26 cellular contexts compared by ENCODE assay signal in the genomic region with DNA sequence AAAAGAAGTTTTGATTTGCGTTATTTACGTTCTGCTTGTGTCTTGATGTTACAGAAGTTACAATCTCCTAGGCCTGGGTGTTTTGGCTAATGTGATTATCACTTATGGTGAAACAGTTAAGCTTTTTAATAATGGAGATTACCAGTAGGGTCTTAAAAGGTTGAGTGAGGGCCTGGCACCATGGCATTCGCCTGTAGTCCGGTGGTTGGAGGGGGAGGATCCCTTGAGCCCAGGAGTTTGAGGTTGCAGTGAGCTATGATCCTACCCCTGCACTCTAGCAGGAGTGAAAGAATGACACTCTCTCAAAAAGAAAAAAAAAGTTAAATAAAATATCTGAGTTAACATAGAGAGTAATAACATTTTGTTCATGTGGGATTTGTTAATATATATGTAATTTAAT.
"Had no signal": no experiment of that assay in that cellular context is flagged by ENCODE, and none has a peak within 500 bp of the region (broad histone marks: within the 10 kb centered on the region; RNA-seq: fewer than 3 reads in every experiment).

No MANE protein-coding gene starts in this region.

- DNase-seq: activated CD4-positive, alpha-beta T cell treated with anti-CD3 and anti-CD28 coated beads for 1 hour; activated CD4-positive, alpha-beta T cell treated with anti-CD3 and anti-CD28 coated beads, Interleukin-2, amount 10 ng/mL, durations not matched to agents 24 days and 14 days; activated CD4-positive, alpha-beta T cell treated with anti-CD3 and anti-CD28 coated beads, Interleukin-2, amount 50 U/mL, for 48 hours; activated gamma-delta T cell treated with Interleukin-2 at 50 U/mL for 16 hours; activated naive CD4-positive, alpha-beta T cell treated with anti-CD3 and anti-CD28 coated beads, Interleukin-2, amount 10 ng/mL, durations not matched to agents 7 days and 5 days; activated T-cell treated with anti-CD3 and anti-CD28 coated beads, Interleukin-2, amount 50 U/mL, for 72 hours; caudate nucleus; MG63; MV-4-11; NCI-H1092 treated with DMSO at 0.1 percent for 48 hours; NCI-H1417 treated with DMSO at 0.1 percent for 48 hours; NCI-H1694; NCI-H2029; NCI-H2107; NCI-H2171 treated with DMSO at 0.1 percent for 48 hours; NCI-H226; NCI-H526; NCI-H774; NK-92 treated with Interleukin-12 subunit alpha and Interleukin-12 subunit beta, amount 100 ng/mL, for 24 hours; Peyer's patch; SIG-M5; T-helper 1 cell had no signal

- H3K9me3 Mint-ChIP-seq: activated CD4-positive, alpha-beta T cell treated with anti-CD3 and anti-CD28 coated beads, Interleukin-2, amount 10 ng/mL, durations not matched to agents 24 days and 14 days; activated naive CD4-positive, alpha-beta T cell treated with anti-CD3 and anti-CD28 coated beads, Interleukin-2, amount 10 ng/mL, durations not matched to agents 7 days and 5 days; activated T-cell treated with anti-CD3 and anti-CD28 coated beads, Interleukin-2, amount 50 U/mL, for 72 hours; activated T-helper 2 cell treated with anti-CD3 and anti-CD28 coated beads, Interferon-gamma antibody, Interleukin-2, Interleukin-4, amounts not matched to agents 10 μg/mL and 5 μg/mL and 100 μg/mL, durations not matched to agents 14 hours and 24 hours and 36 hours; T-helper 2 cell treated with Interferon-gamma antibody and Interleukin-4, amounts not matched to agents 5 μg/mL and 100 μg/mL, for 36 hours; WTC11 had no signal

- ATAC-seq: activated T-cell treated with anti-CD3 and anti-CD28 coated beads, Interleukin-2, amount 50 U/mL, for 72 hours; WTC11 had no signal

- H3K27ac Mint-ChIP-seq: activated CD4-positive, alpha-beta T cell treated with anti-CD3 and anti-CD28 coated beads, Interleukin-2, amount 10 ng/mL, durations not matched to agents 24 days and 14 days; activated T-cell treated with anti-CD3 and anti-CD28 coated beads, Interleukin-2, amount 50 U/mL, for 72 hours; activated T-helper 2 cell treated with anti-CD3 and anti-CD28 coated beads, Interferon-gamma antibody, Interleukin-2, Interleukin-4, amounts not matched to agents 10 μg/mL and 5 μg/mL and 100 μg/mL, durations not matched to agents 14 hours and 24 hours and 36 hours; T-helper 2 cell treated with Interferon-gamma antibody and Interleukin-4, amounts not matched to agents 5 μg/mL and 100 μg/mL, for 36 hours; WTC11 had no signal

- H3K27ac ChIP-seq: breast epithelium had no signal

- H3K9me3 ChIP-seq: breast epithelium, MG63, Peyer's patch had no signal

- H3K4me3 Mint-ChIP-seq: activated CD4-positive, alpha-beta T cell treated with anti-CD3 and anti-CD28 coated beads, Interleukin-2, amount 10 ng/mL, durations not matched to agents 24 days and 14 days; T-helper 2 cell treated with Interferon-gamma antibody and Interleukin-4, amounts not matched to agents 5 μg/mL and 100 μg/mL, for 36 hours; WTC11 had no signal

- H3K36me3 Mint-ChIP-seq: activated naive CD4-positive, alpha-beta T cell treated with anti-CD3 and anti-CD28 coated beads, Interleukin-2, amount 10 ng/mL, durations not matched to agents 7 days and 5 days; WTC11 had no signal
